10 cellular contexts compared by ENCODE assay signal in genomic region chr1:38071530-38072266, GRCh38. TPM values are rescaled to one million over a fixed set of nuclear protein-coding genes. Genes with fewer than 3 reads are reported as not detected.
A peak's percentile ranks its signal among the peaks of the same experiment; 100 is the strongest.
DNase-seq lines count a peak whose midpoint lies in the region; TF ChIP-seq lines count a peak whose summit lies in the region.
"Had no signal": no experiment of that assay in that cellular context is flagged by ENCODE, and none has a peak within 500 bp of the region (broad histone marks: within the 10 kb centered on the region; RNA-seq: fewer than 3 reads in every experiment).

No MANE protein-coding gene starts in this region.

- no peaks in the 10 kb centered on the region for H3K36me3 Mint-ChIP-seq in progenitor cell of endocrine pancreas (ENCODE audit: insufficient read depth)

- H3K27me3 ChIP-seq in colonic mucosa: no peaks in the 10 kb centered on the region
- H3K27me3 ChIP-seq: BLaER1 treated with 17β-estradiol and CSF1 and Interleukin-3, amounts not matched to agents 10 nM and 100 nM had no signal

- intact Hi-C loops in colonic mucosa (cut with DNase I): no loop called here

- H3K4me3 Mint-ChIP-seq in progenitor cell of endocrine pancreas (ENCODE audit: low read depth): no peak overlapping the region

- no peaks in the 10 kb centered on the region for H3K36me3 ChIP-seq in colonic mucosa
- H3K36me3 ChIP-seq: BLaER1 treated with 17β-estradiol and CSF1 and Interleukin-3, amounts not matched to agents 10 nM and 100 nM had no signal

- peaks cover 4% of the 10 kb centered on the region for H3K4me1 Mint-ChIP-seq in progenitor cell of endocrine pancreas (ENCODE audit: low read depth)

- no peak overlapping the region for H3K4me3 ChIP-seq in cardiac fibroblast (replicated peaks in 1 of 2; ENCODE audit: low read depth in 2 of 2, low read length in 2 of 2)
- H3K4me3 ChIP-seq in colonic mucosa: no peak overlapping the region
- H3K4me3 ChIP-seq: BLaER1 treated with 17β-estradiol and CSF1 and Interleukin-3, amounts not matched to agents 10 nM and 100 nM had no signal

- no peak overlapping the region for H3K9ac ChIP-seq in colonic mucosa (ENCODE audit: low read depth in 2 of 2, low read length in 2 of 2)
- H3K9ac ChIP-seq: BLaER1 treated with 17β-estradiol and CSF1 and Interleukin-3, amounts not matched to agents 10 nM and 100 nM had no signal

- H3K9me3 ChIP-seq in colonic mucosa: no peaks in the 10 kb centered on the region
- H3K9me3 ChIP-seq: BLaER1 treated with 17β-estradiol and CSF1 and Interleukin-3, amounts not matched to agents 10 nM and 100 nM had no signal

- TF ChIP-seq CTCF in cardiac fibroblast (IDR thresholded peaks at IDR 0.05; ENCODE audit: low read depth, low read length) (peak; percentile 50), progenitor cell of endocrine pancreas (IDR thresholded peaks at IDR 0.05; ENCODE audit: unreplicated experiment) (peak; percentile 18), colonic mucosa (IDR thresholded peaks at IDR 0.05) (no peak)

- H3K27ac ChIP-seq in colonic mucosa: no peak overlapping the region
- H3K27ac ChIP-seq: BLaER1 treated with 17β-estradiol and CSF1 and Interleukin-3, amounts not matched to agents 10 nM and 100 nM had no signal

- DNase-seq in NCI-H1417 (lab: John Stamatoyannopoulos, UW) (peak in 2 of 3 experiments; percentile 67 to 85), NCI-H1417 treated with DMSO at 0.1 percent for 48 hours (lab: John Stamatoyannopoulos, UW) (no peak), Kasumi-1 (lab: John Stamatoyannopoulos, UW) (peak; percentile 42 to 66), cardiac fibroblast (ENCODE audit: low read depth in 2 of 2) (peak; percentile 61 to 63), progenitor cell of endocrine pancreas (ENCODE audit: low spot score, unreplicated experiment) (no peak), colonic mucosa (no peak), NCI-H510A treated with DMSO at 0.1 percent for 48 hours (lab: John Stamatoyannopoulos, UW) (no peak), activated gamma-delta T cell treated with Interleukin-2 at 50 U/mL for 16 hours (no peak)
- DNase-seq: NCI-H1092 treated with DMSO at 0.1 percent for 48 hours had no signal

- no peaks in the 10 kb centered on the region for H3K9me3 Mint-ChIP-seq in progenitor cell of endocrine pancreas (ENCODE audit: low read depth)

- H3K27ac Mint-ChIP-seq in progenitor cell of endocrine pancreas: no peak overlapping the region

- H3K27me3 Mint-ChIP-seq in progenitor cell of endocrine pancreas: peaks cover 44% of the 10 kb centered on the region

- no peaks in the 10 kb centered on the region for H3K4me1 ChIP-seq in colonic mucosa

RNA-seq across cellular contexts. Expression of gene POU3F1, which starts 25.1 kb away (rescaled TPM):
- 0.31 and 0.43 TPM in 2 replicates for total RNA-seq in progenitor cell of endocrine pancreas
- not detected for total RNA-seq in colonic mucosa

RNA-seq across cellular contexts. Expression of gene UTP11, which starts 59.2 kb away (rescaled TPM):
- total RNA-seq in progenitor cell of endocrine pancreas (23.8 and 27.2 TPM in 2 replicates), colonic mucosa (10 to 100 TPM; 18.4 to 25.6 TPM)

Comparison
In these comparisons a context has a peak if more than half of its experiments do, and no peak if none do; other contexts are left out.
1. DNase-seq: peak in NCI-H1417 (2 of 3), Kasumi-1 (2 of 2) and cardiac fibroblast (2 of 2); none in NCI-H1417 treated with DMSO at 0.1 percent for 48 hours (single experiment), progenitor cell of endocrine pancreas (single experiment), colonic mucosa (single experiment), NCI-H510A treated with DMSO at 0.1 percent for 48 hours (single experiment) and activated gamma-delta T cell treated with Interleukin-2 at 50 U/mL for 16 hours (single experiment).